1 cellular context compared by ENCODE assay signal in genomic region chr20:57555457-57556184, GRCh38.
TF ChIP-seq lines count a peak whose summit lies in the region.

No MANE protein-coding gene starts in this region.

TF ChIP-seq in K562, 482 proteins besides CTCF, POLR2A, EP300 and RAD21 (continued from another document):
- TF ChIP-seq ZNF354B (CRISPR knock-in tag; IDR thresholded peaks at IDR 0.05), result no peak
- no peak for TF ChIP-seq FUS (optimal IDR thresholded peaks at IDR 0.05; ENCODE audit: low read depth, low read length)
- no peak for TF ChIP-seq ZNF79 (CRISPR knock-in tag; IDR thresholded peaks at IDR 0.05; ENCODE audit: low read depth)
- peak; percentile 92 for TF ChIP-seq ATF3 (IDR thresholded peaks at IDR 0.05)
- TF ChIP-seq ATF3 (CRISPR knock-in tag; conservative IDR thresholded peaks at IDR 0.05), result no peak
- TF ChIP-seq SIRT6 (IDR thresholded peaks at IDR 0.05; ENCODE audit: low read depth, low read length), result no peak
- TF ChIP-seq RAD51 (IDR thresholded peaks at IDR 0.05; ENCODE audit: borderline replicate concordance, low read depth), result no peak
- 0 out of 2 replicates have a peak, but pooled peaks have one; percentile 20 for TF ChIP-seq RFX1 (IDR thresholded peaks at IDR 0.05)
- TF ChIP-seq MITF (IDR thresholded peaks at IDR 0.05), result no peak
- TF ChIP-seq ZNF277 (CRISPR knock-in tag; IDR thresholded peaks at IDR 0.05; ENCODE audit: borderline replicate concordance), result no peak
- no peak for TF ChIP-seq LCOR (CRISPR knock-in tag; IDR thresholded peaks at IDR 0.05)
- TF ChIP-seq E2F1 (CRISPR knock-in tag; IDR thresholded peaks at IDR 0.05), result no peak
